ENCODE assay signal across 18 cellular contexts in genomic region chr9:95218790-95219189, GRCh38.
"Had no signal": no experiment of that assay in that cellular context is flagged by ENCODE, and none has a peak within 500 bp of the region (broad histone marks: within the 10 kb centered on the region; RNA-seq: fewer than 3 reads in every experiment).

No MANE protein-coding gene starts in this region.

- H3K4me3 ChIP-seq: cardiac muscle cell, esophagus squamous epithelium, lung had no signal

- H3K36me3 Mint-ChIP-seq: natural killer cell treated with Interleukin-12 subunit alpha and Interleukin-12 subunit beta and Interleukin-15 and Interleukin-18, amount 100 ng/mL, for 72 hours had no signal

- H3K4me3 Mint-ChIP-seq: activated CD4-positive, alpha-beta memory T cell treated with anti-CD3 and anti-CD28 coated beads, Interleukin-2, amount 10 ng/mL, durations not matched to agents 7 days and 5 days; activated CD8-positive, alpha-beta memory T cell treated with anti-CD3 and anti-CD28 coated beads, Interleukin-2, amount 10 ng/mL, durations not matched to agents 7 days and 5 days; activated naive CD8-positive, alpha-beta T cell; dendritic cell treated with granulocyte-macrophage colony-stimulating factor and Interleukin-4, amounts not matched to agents 40 ng/mL and 50 ng/mL, for 4 days; mesothelial cell of epicardium; natural killer cell treated with Interleukin-12 subunit alpha and Interleukin-12 subunit beta and Interleukin-15 and Interleukin-18, amount 100 ng/mL, for 72 hours had no signal

- DNase-seq: activated CD4-positive, alpha-beta memory T cell treated with anti-CD3 and anti-CD28 coated beads, Interleukin-2, amount 10 ng/mL, durations not matched to agents 7 days and 5 days; activated CD4-positive, alpha-beta T cell treated with anti-CD3 and anti-CD28 coated beads for 48 hours; activated CD4-positive, CD25-positive, alpha-beta regulatory T cell; activated CD8-positive, alpha-beta memory T cell treated with anti-CD3 and anti-CD28 coated beads, Interleukin-2, amount 10 ng/mL, durations not matched to agents 7 days and 5 days; effector CD8-positive, alpha-beta T cell; esophagus squamous epithelium; kidney; occipital lobe; posterior cingulate gyrus; stimulated activated CD8-positive, alpha-beta memory T cell treated with anti-CD3 and anti-CD28 coated beads, Interleukin-4, amount 100 ng/mL, for 48 hours; stimulated activated naive CD4-positive, alpha-beta T cell had no signal

- H3K27me3 Mint-ChIP-seq: activated CD4-positive, alpha-beta memory T cell treated with anti-CD3 and anti-CD28 coated beads, Interleukin-2, amount 10 ng/mL, durations not matched to agents 7 days and 5 days; activated CD8-positive, alpha-beta memory T cell treated with anti-CD3 and anti-CD28 coated beads, Interleukin-2, amount 10 ng/mL, durations not matched to agents 7 days and 5 days; activated naive CD8-positive, alpha-beta T cell; dendritic cell treated with granulocyte-macrophage colony-stimulating factor and Interleukin-4, amounts not matched to agents 40 ng/mL and 50 ng/mL, for 4 days; natural killer cell treated with Interleukin-12 subunit alpha and Interleukin-12 subunit beta and Interleukin-15 and Interleukin-18, amount 100 ng/mL, for 72 hours had no signal

- ATAC-seq: activated CD8-positive, alpha-beta memory T cell treated with anti-CD3 and anti-CD28 coated beads, Interleukin-2, amount 10 ng/mL, durations not matched to agents 7 days and 5 days; left lobe of liver; natural killer cell treated with Interleukin-12 subunit alpha and Interleukin-12 subunit beta and Interleukin-15 and Interleukin-18, amount 100 ng/mL, for 72 hours had no signal

- H3K4me1 Mint-ChIP-seq: mesothelial cell of epicardium had no signal

- H3K27ac Mint-ChIP-seq: activated CD4-positive, alpha-beta memory T cell treated with anti-CD3 and anti-CD28 coated beads, Interleukin-2, amount 10 ng/mL, durations not matched to agents 7 days and 5 days; activated CD8-positive, alpha-beta memory T cell treated with anti-CD3 and anti-CD28 coated beads, Interleukin-2, amount 10 ng/mL, durations not matched to agents 7 days and 5 days; activated naive CD8-positive, alpha-beta T cell; dendritic cell treated with granulocyte-macrophage colony-stimulating factor and Interleukin-4, amounts not matched to agents 40 ng/mL and 50 ng/mL, for 4 days; mesothelial cell of epicardium; natural killer cell treated with Interleukin-12 subunit alpha and Interleukin-12 subunit beta and Interleukin-15 and Interleukin-18, amount 100 ng/mL, for 72 hours had no signal

- H3K9me3 Mint-ChIP-seq: activated CD4-positive, alpha-beta memory T cell treated with anti-CD3 and anti-CD28 coated beads, Interleukin-2, amount 10 ng/mL, durations not matched to agents 7 days and 5 days; dendritic cell treated with granulocyte-macrophage colony-stimulating factor and Interleukin-4, amounts not matched to agents 40 ng/mL and 50 ng/mL, for 4 days; mesothelial cell of epicardium; natural killer cell treated with Interleukin-12 subunit alpha and Interleukin-12 subunit beta and Interleukin-15 and Interleukin-18, amount 100 ng/mL, for 72 hours had no signal
